In the genomic region with DNA sequence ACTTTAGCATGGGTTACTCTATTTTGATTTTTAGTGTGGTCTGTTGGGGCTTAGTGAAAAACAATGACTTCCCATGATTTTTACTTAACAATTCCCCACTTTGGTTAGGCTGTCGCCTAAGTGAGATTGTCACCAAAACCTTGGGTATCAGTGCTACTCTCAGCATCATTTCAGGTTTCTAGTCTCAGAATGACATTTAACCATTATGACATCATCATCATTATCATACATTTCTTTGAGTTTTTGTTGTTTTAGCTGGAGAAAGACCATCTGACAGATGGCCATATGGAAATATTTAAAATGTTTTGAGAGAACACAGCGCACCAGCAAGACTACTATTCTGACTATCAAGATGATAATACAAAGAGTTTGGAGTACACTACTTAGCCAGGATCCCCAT, we compare ENCODE assay signal across 29 cellular contexts.
A peak's percentile ranks its signal among the peaks of the same experiment; 100 is the strongest.
DNase-seq lines count a peak whose midpoint lies in the region; ATAC-seq, FAIRE-seq and TF ChIP-seq lines count a peak whose summit lies in the region.
"Had no signal": no experiment of that assay in that cellular context is flagged by ENCODE, and none has a peak within 500 bp of the region (broad histone marks: within the 10 kb centered on the region; RNA-seq: fewer than 3 reads in every experiment).

No MANE protein-coding gene starts in this region.

- CTCF ChIA-PET in HepG2 (lab: Yijun Ruan, JAX; ENCODE audit: low intra/inter-chr PET ratio, low total read pairs), result no interaction called here

- no TSS peak for BruUV-seq in HepG2 (replicated peaks; lab: Mats Ljungman, UMichigan)

- intact Hi-C loops in HepG2 (cut with micrococcal nuclease; ENCODE audit: unreplicated experiment), result no loop called here
- intact Hi-C loops in right lobe of liver (cut with DNase I), result no loop called here

- H3K27ac ChIP-seq in HepG2 (ENCODE audit: extremely low read length, insufficient read depth, low read length) (no peak overlapping the region), right lobe of liver (no peak overlapping the region)
- H3K27ac ChIP-seq: 22Rv1; A549; BLaER1; BLaER1 treated with 17β-estradiol and CSF1 and Interleukin-3, amounts not matched to agents 10 nM and 100 nM; C4-2B had no signal

- in situ Hi-C loops in HepG2 (cut with HindIII; ENCODE audit: extremely low pct_ligation_motif_present, low pct_unique_long_range_greater_than_20kb), result no loop called here

- H3K36me3 ChIP-seq in HepG2 (replicated peaks in 1 of 2; ENCODE audit: control insufficient read depth in 1 of 2, insufficient read depth in 2 of 2, low read length in 2 of 2) (no peaks in the 10 kb centered on the region), right lobe of liver (no peaks in the 10 kb centered on the region)
- H3K36me3 ChIP-seq: BE2C; BLaER1; BLaER1 treated with 17β-estradiol and CSF1 and Interleukin-3, amounts not matched to agents 10 nM and 100 nM had no signal

- H3K4me2 ChIP-seq in HepG2 (ENCODE audit: low read depth, low read length), result no peak overlapping the region
- H3K4me2 ChIP-seq: A549; BLaER1; BLaER1 treated with 17β-estradiol and CSF1 and Interleukin-3, amounts not matched to agents 10 nM and 100 nM had no signal

- H3K9me3 ChIP-seq in HepG2 (ENCODE audit: low read length) (peaks cover 90% of the 10 kb centered on the region), right lobe of liver (no peaks in the 10 kb centered on the region)
- H3K9me3 ChIP-seq: A549, BE2C, Caco-2 had no signal

- no peaks in the 10 kb centered on the region for H3K79me2 ChIP-seq in HepG2 (ENCODE audit: insufficient read depth, low read length)

- DNase-seq in HepG2 (ENCODE audit: low spot score) (no peak), right lobe of liver (no peak)
- DNase-seq: 8988T; ACHN; AML-193; BE2C; C1 segment of cervical spinal cord; Caco-2; Calu3; CD4-positive, alpha-beta memory T cell; CD4-positive, alpha-beta T cell; CD4-positive, CD25-positive, alpha-beta regulatory T cell; CD8-positive, alpha-beta memory T cell; CD8-positive, alpha-beta T cell; COR-L47; DMS 273 treated with DMSO at 0.1 percent for 48 hours; DMS153; DMS53; DMS79; DMS79 treated with DMSO at 0.1 percent for 48 hours; DND-41; EL had no signal

- TF ChIP-seq CTCF in HepG2 (CRISPR knock-in tag; IDR thresholded peaks at IDR 0.05) (no peak), right lobe of liver (IDR thresholded peaks at IDR 0.05) (no peak)

- ATAC-seq in HepG2 (no peak), right lobe of liver (no peak)
- ATAC-seq: A549; CD8-positive, alpha-beta T cell had no signal

- POLR2A ChIA-PET in HepG2 (lab: Yijun Ruan, JAX), result no interaction called here

- H3K27me3 ChIP-seq in HepG2 (ENCODE audit: control insufficient read depth in 1 of 2, insufficient read depth in 2 of 2, low read length in 2 of 2) (no peaks in the 10 kb centered on the region), right lobe of liver (no peaks in the 10 kb centered on the region)
- H3K27me3 ChIP-seq: BE2C; BLaER1; BLaER1 treated with 17β-estradiol and CSF1 and Interleukin-3, amounts not matched to agents 10 nM and 100 nM had no signal

- H4K20me1 ChIP-seq in HepG2 (ENCODE audit: insufficient read depth, low read length), result no peaks in the 10 kb centered on the region
- H4K20me1 ChIP-seq: BLaER1; BLaER1 treated with 17β-estradiol and CSF1 and Interleukin-3, amounts not matched to agents 10 nM and 100 nM had no signal

- TF ChIP-seq RAD21 in HepG2 (CRISPR knock-in tag; IDR thresholded peaks at IDR 0.05), result no peak

- H3K4me1 ChIP-seq in HepG2 (ENCODE audit: insufficient read depth, low read length) (no peaks in the 10 kb centered on the region), right lobe of liver (no peaks in the 10 kb centered on the region)
- H3K4me1 ChIP-seq: A549; BE2C; BLaER1; BLaER1 treated with 17β-estradiol and CSF1 and Interleukin-3, amounts not matched to agents 10 nM and 100 nM; Caco-2 had no signal

- no peak for TF ChIP-seq EP300 in HepG2 (IDR thresholded peaks at IDR 0.05; ENCODE audit: low read depth in 2 of 2, low read length in 2 of 2)
- TF ChIP-seq EP300 in HepG2 (CRISPR knock-in tag; IDR thresholded peaks at IDR 0.05; ENCODE audit: borderline replicate concordance), result no peak

- H3K9ac ChIP-seq in HepG2 (ENCODE audit: insufficient read depth, low read depth, low read length), result no peak overlapping the region
- H3K9ac ChIP-seq: BLaER1; BLaER1 treated with 17β-estradiol and CSF1 and Interleukin-3, amounts not matched to agents 10 nM and 100 nM had no signal

- no peak for TF ChIP-seq POLR2A in HepG2 (IDR thresholded peaks at IDR 0.05; ENCODE audit: insufficient read depth in 1 of 2, low read depth in 2 of 2, low read length in 2 of 2)
- no peak for TF ChIP-seq POLR2A in right lobe of liver (IDR thresholded peaks at IDR 0.05)

- H2AFZ ChIP-seq in HepG2 (ENCODE audit: low read length), result no peak overlapping the region

- WGBS in HepG2 (ENCODE audit: low lambda C conversion rate), result 3% methylated on average over 2 of the region's 2 CpGs
- 60% methylated on average over 2 of the region's 2 CpGs for WGBS in right lobe of liver (ENCODE audit: insufficient coverage, low coverage, low lambda C conversion rate, missing lambda C conversion rate)

- FAIRE-seq in HepG2 (lab: Jason Lieb, UNC), result no peak
- FAIRE-seq: A204.1, A549, D721Med had no signal

- no peak overlapping the region for H3K4me3 ChIP-seq in HepG2 (replicated peaks in 1 of 3; ENCODE audit: insufficient read depth in 1 of 3, low read depth in 2 of 3, low read length in 3 of 3)
- H3K4me3 ChIP-seq in right lobe of liver, result no peak overlapping the region
- H3K4me3 ChIP-seq: A549; BLaER1; BLaER1 treated with 17β-estradiol and CSF1 and Interleukin-3, amounts not matched to agents 10 nM and 100 nM had no signal

TF ChIP-seq in HepG2, 621 proteins besides CTCF, POLR2A, EP300 and RAD21:
- TF ChIP-seq MEIS2 (CRISPR knock-in tag; IDR thresholded peaks at IDR 0.05) (no peak), ARNTL (CRISPR knock-in tag; IDR thresholded peaks at IDR 0.05) (no peak), ZNF431 (CRISPR knock-in tag; IDR thresholded peaks at IDR 0.05; ENCODE audit: borderline replicate concordance, low read depth) (no peak), ATF7 (IDR thresholded peaks at IDR 0.05) (peak; percentile 82), ATF7 (CRISPR knock-in tag; IDR thresholded peaks at IDR 0.05) (no peak), ZNF652 (CRISPR knock-in tag; IDR thresholded peaks at IDR 0.05; ENCODE audit: borderline replicate concordance, low read depth) (no peak), MATR3 (CRISPR knock-in tag; IDR thresholded peaks at IDR 0.05) (no peak), ZNF572 (CRISPR knock-in tag; IDR thresholded peaks at IDR 0.05) (no peak), NAIF1 (CRISPR knock-in tag; IDR thresholded peaks at IDR 0.05; ENCODE audit: borderline replicate concordance) (no peak), CREB1 (IDR thresholded peaks at IDR 0.05) (peak; percentile 62), CREB1 (CRISPR knock-in tag; IDR thresholded peaks at IDR 0.05) (no peak), RBM22 (optimal IDR thresholded peaks at IDR 0.05; ENCODE audit: low read length) (no peak), HIVEP1 (CRISPR knock-in tag; IDR thresholded peaks at IDR 0.05) (no peak), ZNF709 (CRISPR knock-in tag; IDR thresholded peaks at IDR 0.05) (no peak)
- TF ChIP-seq, protein P1, sequence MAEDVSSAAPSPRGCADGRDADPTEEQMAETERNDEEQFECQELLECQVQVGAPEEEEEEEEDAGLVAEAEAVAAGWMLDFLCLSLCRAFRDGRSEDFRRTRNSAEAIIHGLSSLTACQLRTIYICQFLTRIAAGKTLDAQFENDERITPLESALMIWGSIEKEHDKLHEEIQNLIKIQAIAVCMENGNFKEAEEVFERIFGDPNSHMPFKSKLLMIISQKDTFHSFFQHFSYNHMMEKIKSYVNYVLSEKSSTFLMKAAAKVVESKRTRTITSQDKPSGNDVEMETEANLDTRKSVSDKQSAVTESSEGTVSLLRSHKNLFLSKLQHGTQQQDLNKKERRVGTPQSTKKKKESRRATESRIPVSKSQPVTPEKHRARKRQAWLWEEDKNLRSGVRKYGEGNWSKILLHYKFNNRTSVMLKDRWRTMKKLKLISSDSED (CRISPR knock-in tag; IDR thresholded peaks at IDR 0.05), result no peak
TF ChIP-seq in HepG2: peak in this region for 2.
